Comparison of ENCODE assay signal across 7 cellular contexts in genomic region chr11:2398664-2399355, GRCh38. TPM values are rescaled to one million over a fixed set of nuclear protein-coding genes. Genes with fewer than 3 reads are reported as not detected.
DNase-seq lines count a peak whose midpoint lies in the region; ATAC-seq and TF ChIP-seq lines count a peak whose summit lies in the region.

No MANE protein-coding gene starts in this region.

- H3F3A ChIP-seq in GM23338 (replicated peaks; ENCODE audit: low read depth) (no peaks in the 10 kb centered on the region), smooth muscle cell (ENCODE audit: low read depth) (peaks cover 17% of the 10 kb centered on the region)

- H3K4me3 Mint-ChIP-seq in GM23338, result peak overlapping the region; percentile 89

- ATAC-seq in GM23338, result no peak
- no peak for ATAC-seq in GM21367 (IDR thresholded peaks at IDR 0.05; ENCODE audit: unreplicated experiment)

- H3K27ac ChIP-seq in GM23338 (ENCODE audit: low read depth) (peak overlapping the region; percentile 89), SK-N-MC (peak overlapping the region; percentile 77), smooth muscle cell (ENCODE audit: low read depth) (peak overlapping the region; percentile 89)

- H4K20me1 ChIP-seq in GM23338 (replicated peaks; ENCODE audit: insufficient read depth), result no peaks in the 10 kb centered on the region
- H4K20me1 ChIP-seq in smooth muscle cell (ENCODE audit: low read depth), result peaks cover 10% of the 10 kb centered on the region

- WGBS in smooth muscle cell (ENCODE audit: low lambda C conversion rate), result 76% methylated on average over 7 of the region's 7 CpGs

- H3K4me1 Mint-ChIP-seq in GM23338, result peaks cover 3% of the 10 kb centered on the region; the same call in 2 of the 3 replicates

- DNase-seq in GM23338 (ENCODE audit: low spot score) (no peak), SK-N-MC (ENCODE audit: low read depth, low spot score) (no peak), fibroblast of pulmonary artery (ENCODE audit: low read depth) (no peak), smooth muscle cell (lab: John Stamatoyannopoulos, UW; ENCODE audit: unreplicated experiment) (no peak), NCI-H2171 (lab: John Stamatoyannopoulos, UW) (no peak)
- DNase-seq in effector CD4-positive, alpha-beta T cell, result no peak

- H3K36me3 Mint-ChIP-seq in GM23338 (ENCODE audit: low read depth), result peaks cover 19% of the 10 kb centered on the region; the same call in 2 of the 3 replicates

- H3K4me2 ChIP-seq in GM23338 (peak overlapping the region; percentile 84; the same call in 1 of the 2 replicates), smooth muscle cell (peak overlapping the region; percentile 86)

- peak overlapping the region; percentile 62; the same call in 1 of the 2 replicates for H3K4me3 ChIP-seq in GM23338
- peak overlapping the region; percentile 91 for H3K4me3 ChIP-seq in SK-N-MC
- H3K4me3 ChIP-seq in fibroblast of pulmonary artery (replicated peaks; ENCODE audit: low read depth, low read length), result peak overlapping the region; percentile 76
- no peak overlapping the region for H3K4me3 ChIP-seq in smooth muscle cell

- no peaks in the 10 kb centered on the region for H3K9me3 ChIP-seq in SK-N-MC (ENCODE audit: low read depth, low read length)
- no peaks in the 10 kb centered on the region for H3K9me3 ChIP-seq in smooth muscle cell (replicated peaks; ENCODE audit: low read depth)

- peaks cover 12% of the 10 kb centered on the region for H3K79me2 ChIP-seq in GM23338 (replicated peaks; ENCODE audit: insufficient read depth)
- peaks cover 18% of the 10 kb centered on the region for H3K79me2 ChIP-seq in smooth muscle cell (ENCODE audit: low read depth)

- H3K27ac Mint-ChIP-seq in GM23338, result peak overlapping the region; percentile 70

- H2AFZ ChIP-seq in GM23338, result no peak overlapping the region
- no peak overlapping the region for H2AFZ ChIP-seq in smooth muscle cell (ENCODE audit: low read depth)

- peaks cover 11% of the 10 kb centered on the region for H3K27me3 Mint-ChIP-seq in GM23338 (ENCODE audit: insufficient read depth, low read depth, poor library complexity)

- TF ChIP-seq CTCF in GM23338 (conservative IDR thresholded peaks at IDR 0.05; ENCODE audit: low read depth in 2 of 2) (0 out of 4 replicates have a peak, but pooled peaks of 1 of the 2 experiments have one; percentile 5), fibroblast of pulmonary artery (IDR thresholded peaks at IDR 0.05; ENCODE audit: low read length, missing control alignments) (no peak), smooth muscle cell (IDR thresholded peaks at IDR 0.05; ENCODE audit: borderline replicate concordance, insufficient read depth, poor library complexity, severe bottlenecking) (no peak)

- H3K9me3 Mint-ChIP-seq in GM23338, result no peaks in the 10 kb centered on the region

- H3K4me1 ChIP-seq in GM23338 (ENCODE audit: insufficient read depth) (peaks cover 6% of the 10 kb centered on the region; the same call in 1 of the 2 replicates), smooth muscle cell (ENCODE audit: low read depth) (peaks cover 13% of the 10 kb centered on the region)

- H3K9ac ChIP-seq in SK-N-MC (ENCODE audit: insufficient read length) (peak overlapping the region; percentile 96), smooth muscle cell (ENCODE audit: low read depth) (peak overlapping the region; percentile 82)

- H3K27me3 ChIP-seq in GM23338 (ENCODE audit: insufficient read depth) (no peaks in the 10 kb centered on the region), smooth muscle cell (ENCODE audit: low read depth) (no peaks in the 10 kb centered on the region)

- H3K9me2 ChIP-seq in GM23338 (ENCODE audit: insufficient read depth), result no peaks in the 10 kb centered on the region

- H3K36me3 ChIP-seq in GM23338 (ENCODE audit: insufficient read depth), result no peaks in the 10 kb centered on the region; the same call in 1 of the 2 replicates
- no peaks in the 10 kb centered on the region; the same call in 1 of the 2 replicates for H3K36me3 ChIP-seq in SK-N-MC (ENCODE audit: insufficient read depth, low read length)
- no peaks in the 10 kb centered on the region for H3K36me3 ChIP-seq in smooth muscle cell (ENCODE audit: low read depth)

TF ChIP-seq in GM23338, 12 proteins besides CTCF, POLR2A, EP300 and RAD21 (continues in another document):
- TF ChIP-seq POLR2AphosphoS5 (IDR thresholded peaks at IDR 0.05; ENCODE audit: low read depth), result no peak; the same call in 1 of the 2 replicates
- no peak for TF ChIP-seq JUNB (IDR thresholded peaks at IDR 0.05; ENCODE audit: unreplicated experiment)
- TF ChIP-seq CREB1 (CRISPR knock-in tag; IDR thresholded peaks at IDR 0.05; ENCODE audit: low read depth), result no peak
- TF ChIP-seq ETS1 (IDR thresholded peaks at IDR 0.05), result no peak

RNA-seq across cellular contexts. Expression of gene TSSC4, which starts 1.7 kb away (rescaled TPM):
- total RNA-seq in GM23338 (2014; rRNA removed; shearing (Covaris generic)), result 27.7 and 44.3 TPM in 2 replicates
- polyA plus RNA-seq in GM23338 (2016; fragmentation: Nextera tagmentation; extraction: Ambion mirVana), result 27.5 and 31.3 TPM in 2 replicates
- total RNA-seq in smooth muscle cell, result 27.7 and 32.5 TPM in 2 replicates
- 80.2 and 82.3 TPM in 2 replicates for polyA plus RNA-seq in smooth muscle cell

RNA-seq across cellular contexts. Expression of gene CD81, which starts 21.7 kb away (rescaled TPM):
- 290 and 346 TPM in 2 replicates for total RNA-seq in GM23338 (2014; rRNA removed; shearing (Covaris generic))
- polyA plus RNA-seq in GM23338 (2016; fragmentation: Nextera tagmentation; extraction: Ambion mirVana) (88.6 and 95.5 TPM in 2 replicates), smooth muscle cell (519 and 543 TPM in 2 replicates)
- 191 and 219 TPM in 2 replicates for total RNA-seq in smooth muscle cell

RNA-seq across cellular contexts. Expression of gene TRPM5, which starts 45.5 kb away (rescaled TPM):
- not detected in 2 replicates for total RNA-seq in GM23338 (2014; rRNA removed; shearing (Covaris generic))
- polyA plus RNA-seq in GM23338 (2016; fragmentation: Nextera tagmentation; extraction: Ambion mirVana), result not detected in 2 replicates
- total RNA-seq in smooth muscle cell, result not detected in 2 replicates
- 0.06 TPM in 1 of 2 replicates, not detected in the other for polyA plus RNA-seq in smooth muscle cell

RNA-seq across cellular contexts. Expression of gene KCNQ1, which starts 46.0 kb away (rescaled TPM):
- total RNA-seq in GM23338 (2014; rRNA removed; shearing (Covaris generic)), result 0.87 and 1.2 TPM in 2 replicates
- polyA plus RNA-seq in GM23338 (2016; fragmentation: Nextera tagmentation; extraction: Ambion mirVana) (0.45 and 1.1 TPM in 2 replicates), smooth muscle cell (1.3 and 2.8 TPM in 2 replicates)
- total RNA-seq in smooth muscle cell, result 0.45 and 2.3 TPM in 2 replicates
